ENCODE assay signal across 1 cellular context in genomic region chr15:28116521-28117488, GRCh38.
A peak's percentile ranks its signal among the peaks of the same experiment; 100 is the strongest.
TF ChIP-seq lines count a peak whose summit lies in the region.

No MANE protein-coding gene starts in this region.

TF ChIP-seq in K562, 482 proteins besides CTCF, POLR2A, EP300 and RAD21:
- TF ChIP-seq POLR2G (IDR thresholded peaks at IDR 0.05; ENCODE audit: low read depth, low read length) (peak; percentile 36; the same call in 1 of the 2 replicates), PRMT5 (CRISPR knock-in tag; IDR thresholded peaks at IDR 0.05) (no peak), GABPB1 (CRISPR knock-in tag; IDR thresholded peaks at IDR 0.05) (no peak), ZBED1 (IDR thresholded peaks at IDR 0.05) (no peak)
